ENCODE assay signal across 9 cellular contexts in genomic region chr12:89091293-89091841, GRCh38.
"Had no signal": no experiment of that assay in that cellular context is flagged by ENCODE, and none has a peak within 500 bp of the region (broad histone marks: within the 10 kb centered on the region; RNA-seq: fewer than 3 reads in every experiment).

No MANE protein-coding gene starts in this region.

- H3K27ac Mint-ChIP-seq: GM23338, H9, HFFc6, IgD-negative memory B cell had no signal

- H2AFZ ChIP-seq: GM23338 had no signal

- H3K4me3 Mint-ChIP-seq: GM23338, H9, HFFc6, IgD-negative memory B cell had no signal

- H3K27ac ChIP-seq: HL-60 had no signal

- FAIRE-seq: H1, H54, HepG2 had no signal

- H3K4me3 ChIP-seq: GM23338 had no signal

- H3K4me2 ChIP-seq: GM23338 had no signal

- ATAC-seq: GM23338, HepG2 had no signal

- DNase-seq: H9, HCEC 1CT, HFFc6 had no signal
